Comparison of ENCODE assay signal across 20 cellular contexts in genomic region chr3:11370134-11370533, GRCh38.
"Had no signal": no experiment of that assay in that cellular context is flagged by ENCODE, and none has a peak within 500 bp of the region (broad histone marks: within the 10 kb centered on the region; RNA-seq: fewer than 3 reads in every experiment).

No MANE protein-coding gene starts in this region.

- H3K4me3 ChIP-seq: ascending aorta, coronary artery, left lung, upper lobe of right lung had no signal

- H3K4me1 ChIP-seq: foreskin keratinocyte had no signal

- H3K9me3 ChIP-seq: ascending aorta, left lung, upper lobe of right lung had no signal

- DNase-seq: activated T-cell treated with anti-CD3 and anti-CD28 coated beads, Interleukin-2, amount 50 U/mL, for 1 hour; endodermal cell; foreskin keratinocyte; kidney; left lung; midbrain; nephron progenitor cell; nucleus accumbens; posterior cingulate gyrus; stimulated activated CD4-positive, alpha-beta T cell treated with anti-CD3 and anti-CD28 coated beads, Interleukin-4, amount 100 ng/mL, for 1 hour; stimulated activated naive CD4-positive, alpha-beta T cell treated with Interleukin-2 at 50 U/mL for 16 hours; T1000; upper lobe of right lung had no signal

- H3K27ac Mint-ChIP-seq: nephron progenitor cell; T-helper 1 cell treated with Interleukin-12 subunit alpha and Interleukin-12 subunit beta and Interleukin-4 antibody, amounts not matched to agents 30 μg/mL and 1 μg/mL, for 36 hours; WTC11 had no signal

- ATAC-seq: activated naive CD4-positive, alpha-beta T cell treated with anti-CD3 and anti-CD28 coated beads, Interleukin-2, amount 50 U/mL, for 72 hours; foreskin keratinocyte; left lung; upper lobe of right lung; WTC11 had no signal

- FAIRE-seq: bronchial epithelial cell, kidney had no signal

- H3K4me3 Mint-ChIP-seq: endodermal cell; nephron progenitor cell; T-helper 1 cell treated with Interleukin-12 subunit alpha and Interleukin-12 subunit beta and Interleukin-4 antibody, amounts not matched to agents 30 μg/mL and 1 μg/mL, for 36 hours; WTC11 had no signal

- H3K27ac ChIP-seq: ascending aorta, epithelial cell of prostate, foreskin keratinocyte, upper lobe of right lung had no signal

- H3K27me3 ChIP-seq: ascending aorta, foreskin keratinocyte, left lung, upper lobe of right lung had no signal

- H3K9me3 Mint-ChIP-seq: activated naive CD4-positive, alpha-beta T cell treated with anti-CD3 and anti-CD28 coated beads, Interleukin-2, amount 50 U/mL, for 72 hours; endodermal cell; T-helper 1 cell treated with Interleukin-12 subunit alpha and Interleukin-12 subunit beta and Interleukin-4 antibody, amounts not matched to agents 30 μg/mL and 1 μg/mL, for 36 hours had no signal
